In the genomic region with DNA sequence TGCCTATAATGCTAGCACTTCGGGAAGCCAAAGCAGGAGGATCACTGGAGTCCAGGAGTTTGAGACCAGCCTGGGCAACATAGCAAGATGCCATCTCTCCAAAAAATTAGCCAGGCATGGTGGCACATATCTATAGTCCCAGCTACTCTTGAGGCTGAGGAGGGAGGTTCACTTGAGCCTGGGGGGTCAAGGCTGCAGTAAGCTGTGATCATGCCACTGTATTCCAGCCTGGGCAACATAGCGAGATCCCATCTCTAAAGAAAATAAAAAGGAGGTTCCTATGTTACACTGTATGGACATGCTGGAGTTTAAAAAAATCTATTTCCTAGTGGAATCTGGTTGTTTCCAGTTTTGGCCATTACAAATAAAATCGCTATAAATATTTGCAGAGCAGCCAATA, we compare ENCODE assay signal across 17 cellular contexts. TPM values are rescaled to one million over a fixed set of nuclear protein-coding genes. Genes with fewer than 3 reads are reported as not detected.
DNase-seq lines count a peak whose midpoint lies in the region; ATAC-seq and TF ChIP-seq lines count a peak whose summit lies in the region.
"Had no signal": no experiment of that assay in that cellular context is flagged by ENCODE, and none has a peak within 500 bp of the region (broad histone marks: within the 10 kb centered on the region; RNA-seq: fewer than 3 reads in every experiment).

No MANE protein-coding gene starts in this region.

- no peaks in the 10 kb centered on the region for H3K9me3 Mint-ChIP-seq in activated CD4-positive, alpha-beta memory T cell treated with anti-CD3 and anti-CD28 coated beads for 36 hours
- H3K9me3 Mint-ChIP-seq in activated CD4-positive, alpha-beta memory T cell treated with anti-CD3 and anti-CD28 coated beads, Interleukin-2, amount 10 ng/mL, durations not matched to agents 7 days and 5 days = no peaks in the 10 kb centered on the region
- no peaks in the 10 kb centered on the region for H3K9me3 Mint-ChIP-seq in brain
- no peaks in the 10 kb centered on the region for H3K9me3 Mint-ChIP-seq in activated naive CD8-positive, alpha-beta T cell treated with anti-CD3 and anti-CD28 coated beads, Interleukin-2, amount 50 U/mL, for 24 hours
- H3K9me3 Mint-ChIP-seq: IgD-negative memory B cell had no signal

- H3K4me1 ChIP-seq in DOHH2 (ENCODE audit: control insufficient read depth, low read length) (peaks cover 70% of the 10 kb centered on the region), PC-3 (ENCODE audit: insufficient read depth, low read length) (peaks cover 22% of the 10 kb centered on the region)
- H3K4me1 ChIP-seq: BE2C, Caco-2 had no signal

- H3K4me3 ChIP-seq in DOHH2 (ENCODE audit: low read length) (no peak overlapping the region; the same call in 1 of the 2 replicates), PC-3 (ENCODE audit: low read length) (no peak overlapping the region), WERI-Rb-1 (ENCODE audit: low read depth, low read length) (no peak overlapping the region)
- H3K4me3 ChIP-seq: GM23248, HAP-1 had no signal

- peaks cover 20% of the 10 kb centered on the region for H3F3A ChIP-seq in DOHH2 (ENCODE audit: control insufficient read depth, insufficient read depth)
- H3F3A ChIP-seq in PC-3 (ENCODE audit: low read length, unreplicated experiment) = no peaks in the 10 kb centered on the region

- no peak overlapping the region for H3K4me2 ChIP-seq in DOHH2 (ENCODE audit: low read length)
- H3K4me2 ChIP-seq in PC-3 (ENCODE audit: low read length) = no peak overlapping the region

- peaks cover 11% of the 10 kb centered on the region for H3K36me3 Mint-ChIP-seq in activated CD4-positive, alpha-beta memory T cell treated with anti-CD3 and anti-CD28 coated beads for 36 hours
- peaks cover 22% of the 10 kb centered on the region for H3K36me3 Mint-ChIP-seq in activated CD4-positive, alpha-beta memory T cell treated with anti-CD3 and anti-CD28 coated beads, Interleukin-2, amount 10 ng/mL, durations not matched to agents 7 days and 5 days (ENCODE audit: low read depth)
- H3K36me3 Mint-ChIP-seq in brain = peaks cover 21% of the 10 kb centered on the region
- peaks cover 13% of the 10 kb centered on the region for H3K36me3 Mint-ChIP-seq in activated naive CD8-positive, alpha-beta T cell treated with anti-CD3 and anti-CD28 coated beads, Interleukin-2, amount 50 U/mL, for 24 hours (ENCODE audit: low read depth)

- POLR2A ChIA-PET in activated CD4-positive, alpha-beta memory T cell treated with anti-CD3 and anti-CD28 coated beads for 36 hours (lab: Charles Lee) = no interaction called here
- POLR2A ChIA-PET in activated CD4-positive, alpha-beta memory T cell treated with anti-CD3 and anti-CD28 coated beads, Interleukin-2, amount 10 ng/mL, durations not matched to agents 7 days and 5 days (lab: Charles Lee) = interaction anchor here (1.0 kb wide), 1 partner anchor 54 kb away, joined by 6 read pairs; a partner anchor contains a TSS
- POLR2A ChIA-PET in PC-3 (lab: Charles Lee; ENCODE audit: unreplicated experiment) = no interaction called here

- H3K4me3 Mint-ChIP-seq in activated CD4-positive, alpha-beta memory T cell treated with anti-CD3 and anti-CD28 coated beads for 36 hours = no peak overlapping the region
- H3K4me3 Mint-ChIP-seq in activated CD4-positive, alpha-beta memory T cell treated with anti-CD3 and anti-CD28 coated beads, Interleukin-2, amount 10 ng/mL, durations not matched to agents 7 days and 5 days = no peak overlapping the region
- peak overlapping the region; percentile 92 to 99 (median 97) for H3K4me3 Mint-ChIP-seq in brain
- no peak overlapping the region for H3K4me3 Mint-ChIP-seq in activated naive CD8-positive, alpha-beta T cell treated with anti-CD3 and anti-CD28 coated beads, Interleukin-2, amount 50 U/mL, for 24 hours

- BruUV-seq in PC-3 (replicated peaks; lab: Mats Ljungman, UMichigan) = no TSS peak

- no peaks in the 10 kb centered on the region for H3K27me3 Mint-ChIP-seq in activated CD4-positive, alpha-beta memory T cell treated with anti-CD3 and anti-CD28 coated beads for 36 hours
- H3K27me3 Mint-ChIP-seq in activated CD4-positive, alpha-beta memory T cell treated with anti-CD3 and anti-CD28 coated beads, Interleukin-2, amount 10 ng/mL, durations not matched to agents 7 days and 5 days = no peaks in the 10 kb centered on the region
- peaks cover 13% of the 10 kb centered on the region for H3K27me3 Mint-ChIP-seq in brain
- H3K27me3 Mint-ChIP-seq in activated naive CD8-positive, alpha-beta T cell treated with anti-CD3 and anti-CD28 coated beads, Interleukin-2, amount 50 U/mL, for 24 hours = no peaks in the 10 kb centered on the region
- H3K27me3 Mint-ChIP-seq: IgD-negative memory B cell had no signal

- H3K27ac ChIP-seq in DOHH2 (ENCODE audit: low read depth, low read length) (peak overlapping the region; percentile 4; the same call in 1 of the 2 replicates), PC-3 (ENCODE audit: low read length) (peak overlapping the region; percentile 23; the same call in 1 of the 2 replicates), WERI-Rb-1 (no peak overlapping the region)
- H3K27ac ChIP-seq: GM23248 had no signal

- H3K4me1 Mint-ChIP-seq in activated CD4-positive, alpha-beta memory T cell treated with anti-CD3 and anti-CD28 coated beads for 36 hours (ENCODE audit: low read depth) = peaks cover 42% of the 10 kb centered on the region
- H3K4me1 Mint-ChIP-seq in activated CD4-positive, alpha-beta memory T cell treated with anti-CD3 and anti-CD28 coated beads, Interleukin-2, amount 10 ng/mL, durations not matched to agents 7 days and 5 days = peaks cover 33% of the 10 kb centered on the region
- H3K4me1 Mint-ChIP-seq in brain = peaks cover 49% of the 10 kb centered on the region
- peaks cover 46% of the 10 kb centered on the region for H3K4me1 Mint-ChIP-seq in activated naive CD8-positive, alpha-beta T cell treated with anti-CD3 and anti-CD28 coated beads, Interleukin-2, amount 50 U/mL, for 24 hours

- no peak for DNase-seq in activated CD4-positive, alpha-beta memory T cell treated with anti-CD3 and anti-CD28 coated beads for 36 hours
- DNase-seq in activated CD4-positive, alpha-beta memory T cell treated with anti-CD3 and anti-CD28 coated beads, Interleukin-2, amount 10 ng/mL, durations not matched to agents 7 days and 5 days = no peak
- DNase-seq in PC-3 (no peak), HPDE6-E6E7 (ENCODE audit: extremely low spot score) (no peak), WERI-Rb-1 (no peak)
- DNase-seq in activated naive CD8-positive, alpha-beta T cell treated with anti-CD3 and anti-CD28 coated beads, Interleukin-2, amount 50 U/mL, for 24 hours = no peak
- DNase-seq: 8988T; BE2C; C1 segment of cervical spinal cord; Caco-2; CD4-positive, CD25-positive, alpha-beta regulatory T cell; GDM1; GM23248 had no signal

- no peak overlapping the region for H2AFZ ChIP-seq in PC-3 (ENCODE audit: low read length)
- H2AFZ ChIP-seq: GM23248 had no signal

- H3K36me3 ChIP-seq in DOHH2 (ENCODE audit: control insufficient read depth, low read length) (peaks cover 22% of the 10 kb centered on the region), PC-3 (ENCODE audit: low read depth, low read length) (no peaks in the 10 kb centered on the region), WERI-Rb-1 (no peaks in the 10 kb centered on the region)
- H3K36me3 ChIP-seq: BE2C, HAP-1 had no signal

- peak overlapping the region; percentile 62 for H3K27ac Mint-ChIP-seq in activated CD4-positive, alpha-beta memory T cell treated with anti-CD3 and anti-CD28 coated beads for 36 hours
- no peak overlapping the region for H3K27ac Mint-ChIP-seq in activated CD4-positive, alpha-beta memory T cell treated with anti-CD3 and anti-CD28 coated beads, Interleukin-2, amount 10 ng/mL, durations not matched to agents 7 days and 5 days
- no peak overlapping the region for H3K27ac Mint-ChIP-seq in brain
- H3K27ac Mint-ChIP-seq in activated naive CD8-positive, alpha-beta T cell treated with anti-CD3 and anti-CD28 coated beads, Interleukin-2, amount 50 U/mL, for 24 hours = no peak overlapping the region
- H3K27ac Mint-ChIP-seq: CD4-positive, CD25-positive, alpha-beta regulatory T cell had no signal

- H4K20me1 ChIP-seq in DOHH2 (ENCODE audit: control insufficient read depth, insufficient read depth, low read depth, low read length) (no peaks in the 10 kb centered on the region), PC-3 (ENCODE audit: low read length) (no peaks in the 10 kb centered on the region)

- H3K27me3 ChIP-seq in DOHH2 (ENCODE audit: control insufficient read depth, low read length) (no peaks in the 10 kb centered on the region), PC-3 (ENCODE audit: low read length) (no peaks in the 10 kb centered on the region), WERI-Rb-1 (ENCODE audit: insufficient read depth, low read depth, severe bottlenecking) (no peaks in the 10 kb centered on the region)
- H3K27me3 ChIP-seq: BE2C had no signal

- peaks cover 32% of the 10 kb centered on the region for H3K79me2 ChIP-seq in DOHH2 (ENCODE audit: control insufficient read depth, low read length)
- H3K79me2 ChIP-seq in PC-3 (ENCODE audit: low read length) = peaks cover 11% of the 10 kb centered on the region

- H3K9me3 ChIP-seq in DOHH2 (ENCODE audit: control insufficient read depth, insufficient read depth, low read length) = no peaks in the 10 kb centered on the region; the same call in 1 of the 2 replicates
- H3K9me3 ChIP-seq in PC-3 (ENCODE audit: low read length) = no peaks in the 10 kb centered on the region
- no peaks in the 10 kb centered on the region for H3K9me3 ChIP-seq in WERI-Rb-1 (ENCODE audit: severe bottlenecking)
- H3K9me3 ChIP-seq: BE2C, Caco-2, HAP-1 had no signal

- no peak for TF ChIP-seq CTCF in DOHH2 (IDR thresholded peaks at IDR 0.05; ENCODE audit: low read depth, low read length, poor library complexity, severe bottlenecking)
- no peak for TF ChIP-seq CTCF in PC-3 (conservative IDR thresholded peaks at IDR 0.05; ENCODE audit: low read depth, low read length)
- no peak for TF ChIP-seq CTCF in brain (conservative IDR thresholded peaks at IDR 0.05)
- TF ChIP-seq CTCF in WERI-Rb-1 (IDR thresholded peaks at IDR 0.05; ENCODE audit: low read depth, low read length) = no peak

- no peak overlapping the region for H3K9ac ChIP-seq in PC-3 (ENCODE audit: low read length)
- H3K9ac ChIP-seq: GM23248 had no signal

- intact Hi-C loops in activated CD4-positive, alpha-beta memory T cell treated with anti-CD3 and anti-CD28 coated beads for 36 hours (cut with micrococcal nuclease) = loop anchor here (5.0 to 10.0 kb wide), 4 partner anchors 194 to 1209 kb away; a partner anchor contains a TSS
- intact Hi-C loops in PC-3 (cut with micrococcal nuclease) = no loop called here

- ATAC-seq in PC-3 = no peak
- ATAC-seq in activated naive CD8-positive, alpha-beta T cell treated with anti-CD3 and anti-CD28 coated beads, Interleukin-2, amount 50 U/mL, for 24 hours = no peak

- no peaks in the 10 kb centered on the region for H3K9me2 ChIP-seq in DOHH2 (replicated peaks; ENCODE audit: control insufficient read depth, low read length)
- H3K9me2 ChIP-seq in PC-3 (replicated peaks; ENCODE audit: low read length) = no peaks in the 10 kb centered on the region

- CTCF ChIA-PET in activated CD4-positive, alpha-beta memory T cell treated with anti-CD3 and anti-CD28 coated beads for 36 hours (lab: Charles Lee) = interaction anchor here (1.6 kb wide), 1 partner anchor 11 kb away, joined by 4 read pairs; no protein-coding TSS in a partner anchor
- CTCF ChIA-PET in activated CD4-positive, alpha-beta memory T cell treated with anti-CD3 and anti-CD28 coated beads, Interleukin-2, amount 10 ng/mL, durations not matched to agents 7 days and 5 days (lab: Charles Lee) = no interaction called here
- CTCF ChIA-PET in PC-3 (lab: Charles Lee) = no interaction called here

RNA-seq across cellular contexts. Expression of a gene that starts 2.6 kb away (rescaled TPM):
- 1 to 10 TPM; 5.6 to 6.3 TPM for total RNA-seq in activated CD4-positive, alpha-beta memory T cell treated with anti-CD3 and anti-CD28 coated beads for 36 hours
- total RNA-seq in activated CD4-positive, alpha-beta memory T cell treated with anti-CD3 and anti-CD28 coated beads, Interleukin-2, amount 10 ng/mL, durations not matched to agents 7 days and 5 days = 1 to 10 TPM; 5.5 TPM
- total RNA-seq in PC-3 (2014; rRNA removed) = 1.8 and 2.0 TPM in 2 replicates
- 6.2 TPM for polyA plus RNA-seq in brain (ENCODE audit: insufficient read depth, low read depth, low replicate concordance)

RNA-seq across cellular contexts. Expression of a gene that starts 2.8 kb away (rescaled TPM):
- 10 to 100 TPM; 13.9 to 15.9 TPM for total RNA-seq in activated CD4-positive, alpha-beta memory T cell treated with anti-CD3 and anti-CD28 coated beads for 36 hours
- total RNA-seq in activated CD4-positive, alpha-beta memory T cell treated with anti-CD3 and anti-CD28 coated beads, Interleukin-2, amount 10 ng/mL, durations not matched to agents 7 days and 5 days = 10 to 100 TPM; 14.8 to 16.0 TPM
- 2.7 and 3.9 TPM in 2 replicates for total RNA-seq in PC-3 (2014; rRNA removed)
- 1.4 TPM for polyA plus RNA-seq in brain (ENCODE audit: insufficient read depth, low read depth, low replicate concordance)

RNA-seq across cellular contexts. Expression of a gene that starts 54.4 kb away (rescaled TPM):
- total RNA-seq in activated CD4-positive, alpha-beta memory T cell treated with anti-CD3 and anti-CD28 coated beads for 36 hours = 10 to 100 TPM; 89.2 to 99.4 TPM
- total RNA-seq in activated CD4-positive, alpha-beta memory T cell treated with anti-CD3 and anti-CD28 coated beads, Interleukin-2, amount 10 ng/mL, durations not matched to agents 7 days and 5 days = 100 to 1,000 TPM; 135 to 144 TPM
- 7.1 and 7.9 TPM in 2 replicates for total RNA-seq in PC-3 (2014; rRNA removed)
- polyA plus RNA-seq in brain (ENCODE audit: insufficient read depth, low read depth, low replicate concordance) = 9.0 TPM

Comparison
In these comparisons a context has a peak if more than half of its experiments do, and no peak if none do; other contexts are left out.
1. H3K4me3 Mint-ChIP-seq: peak in brain (5 of 5); none in activated CD4-positive, alpha-beta memory T cell treated with anti-CD3 and anti-CD28 coated beads for 36 hours (single experiment), activated CD4-positive, alpha-beta memory T cell treated with anti-CD3 and anti-CD28 coated beads, Interleukin-2, amount 10 ng/mL, durations not matched to agents 7 days and 5 days (single experiment) and activated naive CD8-positive, alpha-beta T cell treated with anti-CD3 and anti-CD28 coated beads, Interleukin-2, amount 50 U/mL, for 24 hours (single experiment).
2. RNA of a gene that starts 54.4 kb away (total RNA-seq): 135 to 144 TPM in activated CD4-positive, alpha-beta memory T cell treated with anti-CD3 and anti-CD28 coated beads, Interleukin-2, amount 10 ng/mL, durations not matched to agents 7 days and 5 days and 89.2 to 99.4 TPM in activated CD4-positive, alpha-beta memory T cell treated with anti-CD3 and anti-CD28 coated beads for 36 hours; 7.1 to 7.9 TPM in PC-3; every median in the first group is over 10 times any median in the second.